8 cellular contexts compared by ENCODE assay signal in genomic region chr5:180291943-180292831, GRCh38. TPM values are rescaled to one million over a fixed set of nuclear protein-coding genes. Genes with fewer than 3 reads are reported as not detected.
DNase-seq lines count a peak whose midpoint lies in the region; TF ChIP-seq lines count a peak whose summit lies in the region.

Gene MAPK9 (minus strand): TSS chr5:180292083. CDS start chr5:180280561, 11,522 bp downstream.

- no peak within 1 kb of the TSS for H3K23ac ChIP-seq in H9 (ENCODE audit: insufficient read length, low read depth, low read length)

- H3K9ac ChIP-seq in H9 (ENCODE audit: extremely low read depth, insufficient read length, low read length) (no peak within 1 kb of the TSS), MM.1S (ENCODE audit: low read length) (peak within 1 kb of the TSS; percentile 91)

- H3K4me3 Mint-ChIP-seq in H9 = peak within 1 kb of the TSS; percentile 89 to 99

- H3K79me1 ChIP-seq in H9 (ENCODE audit: insufficient read depth, low read depth, low read length, poor library complexity, severe bottlenecking) = peaks cover 4% of the 10 kb centered on the region

- H3K56ac ChIP-seq in H9 (ENCODE audit: insufficient read length, low read depth, low read length) = no peak within 1 kb of the TSS

- H4K8ac ChIP-seq in H9 (replicated peaks; ENCODE audit: insufficient read length, low read depth, low read length) = no peak within 1 kb of the TSS

- peaks cover 35 to 52% of the 10 kb centered on the region in 2 experiments for H3K4me1 Mint-ChIP-seq in H9

- TF ChIP-seq CTCF in GM10248 (IDR thresholded peaks at IDR 0.05; ENCODE audit: control extremely low read depth, extremely low read depth, low read depth, missing control alignments) = no peak
- no peak for TF ChIP-seq CTCF in H9 (conservative IDR thresholded peaks at IDR 0.05)
- TF ChIP-seq CTCF in MM.1S (IDR thresholded peaks at IDR 0.05; ENCODE audit: low read length) = no peak
- no peak for TF ChIP-seq CTCF in cardiac muscle cell (IDR thresholded peaks at IDR 0.05; ENCODE audit: low read depth, low read length)
- TF ChIP-seq CTCF in tibial nerve (IDR thresholded peaks at IDR 0.05) = no peak

- no peak within 1 kb of the TSS for H2BK12ac ChIP-seq in H9 (ENCODE audit: insufficient read length, low read depth, low read length)

- H2BK120ac ChIP-seq in H9 (ENCODE audit: low read depth, low read length, poor library complexity, severe bottlenecking) = no peak within 1 kb of the TSS

- no peaks in the 10 kb centered on the region for H3K36me3 ChIP-seq in MM.1S (replicated peaks; ENCODE audit: insufficient read depth, low read length)
- no peaks in the 10 kb centered on the region for H3K36me3 ChIP-seq in cardiac muscle cell
- H3K36me3 ChIP-seq in tibial nerve = no peaks in the 10 kb centered on the region

- H3F3A ChIP-seq in MM.1S (ENCODE audit: insufficient read depth, low read length) = peaks cover 5% of the 10 kb centered on the region; the same call in 1 of the 2 replicates

- H2BK15ac ChIP-seq in H9 (ENCODE audit: low read depth, low read length) = no peak within 1 kb of the TSS

- CTCF ChIA-PET in GM10248 (lab: Yijun Ruan, JAX) = interaction anchor here (0.7 to 7.1 kb wide), 16 partner anchors 9 to 502 kb away, joined by 3 to 73 read pairs (median 10); no protein-coding TSS in a partner anchor

- H2BK20ac ChIP-seq in H9 (ENCODE audit: low read depth, low read length, poor library complexity, severe bottlenecking) = no peak within 1 kb of the TSS

- no peaks in the 10 kb centered on the region for H4K20me1 ChIP-seq in H9 (ENCODE audit: control insufficient read depth, insufficient read depth, insufficient read length)
- H4K20me1 ChIP-seq in MM.1S (ENCODE audit: insufficient read depth, low read length) = no peaks in the 10 kb centered on the region

- peaks cover 0 to 4% of the 10 kb centered on the region in 2 experiments; a peak in 4 of 5 replicates for H3K9me3 Mint-ChIP-seq in H9

- DNase-seq in GM10248 (ENCODE audit: extremely low spot score) (peak; percentile 94), H9 (peak; percentile 81), MM.1S (peak; percentile 89), SW480 (ENCODE audit: low spot score) (peak; percentile 79), cardiac muscle cell (ENCODE audit: low read depth in 1 of 2, low spot score in 1 of 2) (peak; percentile 82 to 94), pons (ENCODE audit: low spot score) (peak; percentile 79), tibial nerve (ENCODE audit: low spot score in 2 of 2) (peak; percentile 69 to 74)
- DNase-seq in activated naive CD8-positive, alpha-beta T cell treated with anti-CD3 and anti-CD28 coated beads, Interleukin-2, amount 50 U/mL, for 16 hours (ENCODE audit: low read depth, low spot score) = peak; percentile 51

- H2AFZ ChIP-seq in H9 (ENCODE audit: low read length) (no peak within 1 kb of the TSS), MM.1S (ENCODE audit: low read length) (peak within 1 kb of the TSS; percentile 96)

- no peaks in the 10 kb centered on the region; the same call in 1 of the 2 replicates for H3K27me3 Mint-ChIP-seq in H9 (ENCODE audit: low read depth)

- peak within 1 kb of the TSS; percentile 85 for H3K14ac ChIP-seq in H9 (ENCODE audit: insufficient read depth, low read length)

- no peak within 1 kb of the TSS for H3T11ph ChIP-seq in H9 (ENCODE audit: low read length)

- no peak within 1 kb of the TSS for H4K5ac ChIP-seq in H9 (ENCODE audit: insufficient read length, low read depth, low read length)

- peak within 1 kb of the TSS; percentile 77 to 93 (median 88); a peak in 5 of 7 replicates for H3K27ac Mint-ChIP-seq in H9

- H3K9me3 ChIP-seq in H9 (ENCODE audit: control insufficient read depth, low read depth, low read length) = no peaks in the 10 kb centered on the region
- H3K9me3 ChIP-seq in MM.1S (replicated peaks; ENCODE audit: insufficient read depth, low read length) = no peaks in the 10 kb centered on the region
- no peaks in the 10 kb centered on the region for H3K9me3 ChIP-seq in cardiac muscle cell (ENCODE audit: low read depth)
- no peaks in the 10 kb centered on the region for H3K9me3 ChIP-seq in tibial nerve

- H4K91ac ChIP-seq in H9 (ENCODE audit: insufficient read length, low read depth, low read length) = no peak within 1 kb of the TSS

- H3K27me3 ChIP-seq in H9 (ENCODE audit: insufficient read depth, low read length) (no peaks in the 10 kb centered on the region), MM.1S (replicated peaks; ENCODE audit: insufficient read depth, low read length) (no peaks in the 10 kb centered on the region), cardiac muscle cell (no peaks in the 10 kb centered on the region), tibial nerve (no peaks in the 10 kb centered on the region)

- no peak within 1 kb of the TSS for H3K18ac ChIP-seq in H9 (ENCODE audit: insufficient read length, low read depth, low read length)

- WGBS in H9 (ENCODE audit: extremely low coverage, insufficient read length, low lambda C conversion rate) = no CpG with 5 or more reads among the region's 122 CpGs
- WGBS in tibial nerve, 2 donors = 2% methylated on average over 36 to 62 of the region's 122 CpGs

- H3K79me2 ChIP-seq in H9 (ENCODE audit: insufficient read depth, low read length) = peaks cover 12% of the 10 kb centered on the region; the same call in 1 of the 2 replicates
- peaks cover 41% of the 10 kb centered on the region for H3K79me2 ChIP-seq in MM.1S (ENCODE audit: low read length)

- peak in 1 of 2 donors; percentile 53 for TF ChIP-seq POLR2A in tibial nerve (IDR thresholded peaks at IDR 0.05)

- H3K27ac ChIP-seq in H9 (ENCODE audit: insufficient read length, low read depth, low read length) = no peak within 1 kb of the TSS
- H3K27ac ChIP-seq in MM.1S (ENCODE audit: low read length) = peak within 1 kb of the TSS; percentile 81
- peak within 1 kb of the TSS; percentile 84 for H3K27ac ChIP-seq in cardiac muscle cell
- H3K27ac ChIP-seq in tibial nerve = peak within 1 kb of the TSS; percentile 83 to 95 (median 92)

- no peak within 1 kb of the TSS for H3K4ac ChIP-seq in H9 (ENCODE audit: low read depth, low read length)

- no peaks in the 10 kb centered on the region for H3K9me2 ChIP-seq in MM.1S (replicated peaks; ENCODE audit: insufficient read depth, low read length)

- POLR2A ChIA-PET in GM10248 (lab: Yijun Ruan, JAX) = no interaction called here

- H3K23me2 ChIP-seq in H9 (ENCODE audit: insufficient read length, low read depth, low read length, poor library complexity, severe bottlenecking) = peaks cover 2% of the 10 kb centered on the region

- H3K4me2 ChIP-seq in H9 (ENCODE audit: insufficient read depth, insufficient read length, low read length) (peak within 1 kb of the TSS; percentile 60), MM.1S (ENCODE audit: low read depth, low read length) (peak within 1 kb of the TSS; percentile 73)

- peak within 1 kb of the TSS; percentile 91 for H3K4me3 ChIP-seq in MM.1S (ENCODE audit: low read length)
- peak within 1 kb of the TSS; percentile 77 for H3K4me3 ChIP-seq in cardiac muscle cell
- H3K4me3 ChIP-seq in tibial nerve = peak within 1 kb of the TSS; percentile 75 to 99 (median 96)

- H3K36me3 Mint-ChIP-seq in H9 (ENCODE audit: insufficient read depth in 1 of 3, low read depth in 3 of 3) = peaks cover 14 to 18% (median 17%) of the 10 kb centered on the region in 3 experiments

- H3K4me1 ChIP-seq in H9 (ENCODE audit: insufficient read depth, low read length) (peaks cover 2% of the 10 kb centered on the region; the same call in 1 of the 2 replicates), MM.1S (ENCODE audit: low read length) (peaks cover 9% of the 10 kb centered on the region), cardiac muscle cell (ENCODE audit: low read depth) (peaks cover 18% of the 10 kb centered on the region), tibial nerve (peaks cover 0 to 24% (median 8%) of the 10 kb centered on the region in 4 donors)

- H2AK5ac ChIP-seq in H9 (ENCODE audit: insufficient read length, low read length) = no peak within 1 kb of the TSS

- TF ChIP-seq EP300 in tibial nerve (IDR thresholded peaks at IDR 0.05) = peak in 1 of 2 donors; percentile 33

- H2BK5ac ChIP-seq in H9 (ENCODE audit: insufficient read length, low read length) = no peak within 1 kb of the TSS

RNA-seq across cellular contexts. Expression of gene MAPK9, which starts in this region (rescaled TPM):
- total RNA-seq in H9 (2021) (38.6 and 39.7 TPM in 2 replicates), cardiac muscle cell (30.6 and 32.4 TPM in 2 replicates), tibial nerve (10 to 100 TPM; 21.2 to 31.2 (median 27.5) TPM)
- polyA plus RNA-seq in cardiac muscle cell = 37.0 and 45.3 TPM in 2 replicates
